Comparison of ENCODE assay signal across 8 cellular contexts in the genomic region with DNA sequence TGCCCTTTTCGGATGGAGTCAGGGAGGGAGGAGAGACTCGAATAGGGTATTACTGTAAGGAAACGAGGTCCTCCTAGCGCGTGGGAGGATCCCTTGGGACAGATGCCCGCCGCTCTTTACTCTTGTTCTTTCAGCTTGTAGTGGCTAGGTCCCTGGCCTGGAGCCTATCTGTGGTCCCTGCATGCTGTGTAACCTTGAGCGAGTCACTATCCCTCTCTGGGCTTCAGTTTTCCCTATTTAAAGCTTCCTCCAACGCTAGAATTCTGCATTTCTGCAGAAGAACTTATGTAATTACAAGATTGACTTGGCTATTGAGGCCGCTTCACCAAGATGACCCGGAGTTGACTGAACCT. TPM values are rescaled to one million over a fixed set of nuclear protein-coding genes. Genes with fewer than 3 reads are reported as not detected.
DNase-seq lines count a peak whose midpoint lies in the region; ATAC-seq and TF ChIP-seq lines count a peak whose summit lies in the region.

No MANE protein-coding gene starts in this region.

- intact Hi-C loops in naive thymus-derived CD4-positive, alpha-beta T cell (cut with micrococcal nuclease), result loop anchor here (1.0 to 10.0 kb wide), 9 partner anchors 127 to 1505 kb away; partner anchors contain the start of genes LEPR (in 2 of the 2), LEPROT (in 2 of the 2), GADD45A (in 1 of the 2) and SERBP1 (in 1 of the 2)

- H3K9me3 Mint-ChIP-seq in chondrocyte (ENCODE audit: low read depth), result no peaks in the 10 kb centered on the region
- H3K9me3 Mint-ChIP-seq in naive thymus-derived CD4-positive, alpha-beta T cell, result peaks cover 0 to 12% (median 0%) of the 10 kb centered on the region in 11 donors

- peak overlapping the region; percentile 95 for H3K4me3 Mint-ChIP-seq in chondrocyte (ENCODE audit: unreplicated experiment)
- H3K4me3 Mint-ChIP-seq in naive thymus-derived CD4-positive, alpha-beta T cell, result peak overlapping the region; percentile 92 to 98 (median 96)

- H3K9me3 ChIP-seq in naive thymus-derived CD4-positive, alpha-beta T cell (ENCODE audit: control insufficient read depth in 2 of 3, low read length in 3 of 3), result no peaks in the 10 kb centered on the region

- peak overlapping the region; percentile 96 for H3K27ac ChIP-seq in HL-60 (replicated peaks)
- peak overlapping the region; percentile 95 for H3K27ac ChIP-seq in naive thymus-derived CD4-positive, alpha-beta T cell (ENCODE audit: low read depth, low read length)

- no peaks in the 10 kb centered on the region for H3K36me3 Mint-ChIP-seq in chondrocyte (ENCODE audit: low read depth)
- H3K36me3 Mint-ChIP-seq in naive thymus-derived CD4-positive, alpha-beta T cell, result peaks cover 0 to 4% (median 2%) of the 10 kb centered on the region in 5 donors

- CTCF ChIA-PET in naive thymus-derived CD4-positive, alpha-beta T cell (lab: Charles Lee), result interaction anchor here (0.6 to 2.7 kb wide), 4 partner anchors 8 to 162 kb away, joined by 3 to 8 read pairs (median 5); no protein-coding TSS in a partner anchor

- peak overlapping the region; percentile 75 for H3K4me3 ChIP-seq in HL-60 (replicated peaks; ENCODE audit: insufficient read depth, low read length)
- peak overlapping the region; percentile 83 for H3K4me3 ChIP-seq in naive thymus-derived CD4-positive, alpha-beta T cell (ENCODE audit: low read length)

- no peaks in the 10 kb centered on the region for H3K27me3 Mint-ChIP-seq in chondrocyte (ENCODE audit: low read depth)
- no peaks in the 10 kb centered on the region for H3K27me3 Mint-ChIP-seq in naive thymus-derived CD4-positive, alpha-beta T cell

- ATAC-seq in GM18873 (IDR thresholded peaks at IDR 0.05; ENCODE audit: low FRiP score, unreplicated experiment) (peak; percentile 1), HG02642 (IDR thresholded peaks at IDR 0.05; ENCODE audit: poor library complexity, unreplicated experiment) (no peak)
- ATAC-seq in naive thymus-derived CD4-positive, alpha-beta T cell, result no peak

- H3K27ac Mint-ChIP-seq in chondrocyte (ENCODE audit: unreplicated experiment), result peak overlapping the region; percentile 97
- H3K27ac Mint-ChIP-seq in naive thymus-derived CD4-positive, alpha-beta T cell, result peak overlapping the region; percentile 95 to 97 (median 97)

- H3K4me1 ChIP-seq in naive thymus-derived CD4-positive, alpha-beta T cell (ENCODE audit: control insufficient read depth in 2 of 2, insufficient read depth in 2 of 2, low read length in 2 of 2), result peaks cover 24 to 37% of the 10 kb centered on the region in 2 donors

- TF ChIP-seq CTCF in HL-60 (IDR thresholded peaks at IDR 0.05; ENCODE audit: insufficient read depth, low read length) (no peak), chondrocyte (IDR thresholded peaks at IDR 0.05) (no peak)

- H3K4me1 Mint-ChIP-seq in chondrocyte (ENCODE audit: low read depth), result peaks cover 43% of the 10 kb centered on the region
- peaks cover 18 to 75% (median 60%) of the 10 kb centered on the region in 7 donors for H3K4me1 Mint-ChIP-seq in naive thymus-derived CD4-positive, alpha-beta T cell

- no peaks in the 10 kb centered on the region for H3K27me3 ChIP-seq in HL-60 (ENCODE audit: insufficient read depth, poor library complexity, severe bottlenecking)
- H3K27me3 ChIP-seq in naive thymus-derived CD4-positive, alpha-beta T cell (ENCODE audit: control insufficient read depth in 2 of 2, insufficient read depth in 2 of 2, low read length in 2 of 2), result no peaks in the 10 kb centered on the region

- DNase-seq in HL-60 (ENCODE audit: low read depth in 1 of 2, low spot score in 1 of 2), result no peak
- no peak for DNase-seq in chondrocyte (ENCODE audit: low spot score)
- no peak for DNase-seq in naive thymus-derived CD4-positive, alpha-beta T cell
- DNase-seq in retina, result no peak
- DNase-seq in iPS-NIHi7 (ENCODE audit: extremely low spot score), result no peak
- no peak for DNase-seq in NCI-H2029 treated with DMSO at 0.1 percent for 48 hours (lab: John Stamatoyannopoulos, UW)

- H3K36me3 ChIP-seq in naive thymus-derived CD4-positive, alpha-beta T cell (ENCODE audit: control insufficient read depth in 2 of 3, insufficient read depth in 3 of 3, low read length in 3 of 3), result peaks cover 0 to 14% (median 0%) of the 10 kb centered on the region in 3 experiments

- POLR2A ChIA-PET in naive thymus-derived CD4-positive, alpha-beta T cell (lab: Charles Lee), result interaction anchor here (0.6 to 2.1 kb wide), 11 partner anchors 9 to 244 kb away, joined by 3 to 13 read pairs (median 4); partner anchors contain the start of gene SLC35D1

RNA-seq across cellular contexts. Expression of gene MIER1, which starts 0.7 kb away (rescaled TPM):
- 39.3 to 41.1 TPM (median 40.1 TPM) in 3 replicates for total RNA-seq in chondrocyte
- total RNA-seq in naive thymus-derived CD4-positive, alpha-beta T cell, result 10 to 100 TPM; 51.5 to 73.6 (median 70.9) TPM
- polyA plus RNA-seq in naive thymus-derived CD4-positive, alpha-beta T cell, result 10 to 100 TPM; 35.8 to 48.2 TPM

RNA-seq across cellular contexts. Expression of gene DNAI4, which starts 0.9 kb away (rescaled TPM):
- 5.8 to 13.0 TPM (median 9.6 TPM) in 3 replicates for total RNA-seq in chondrocyte
- total RNA-seq in naive thymus-derived CD4-positive, alpha-beta T cell, result 10 to 100 TPM in 1 of 5 experiments, 1 to 10 TPM in 4; 1.3 to 10.7 (median 9.7) TPM
- polyA plus RNA-seq in naive thymus-derived CD4-positive, alpha-beta T cell, result 1 to 10 TPM; 2.2 to 2.3 TPM
